ENCODE assay signal across 2 cellular contexts in the genomic region with DNA sequence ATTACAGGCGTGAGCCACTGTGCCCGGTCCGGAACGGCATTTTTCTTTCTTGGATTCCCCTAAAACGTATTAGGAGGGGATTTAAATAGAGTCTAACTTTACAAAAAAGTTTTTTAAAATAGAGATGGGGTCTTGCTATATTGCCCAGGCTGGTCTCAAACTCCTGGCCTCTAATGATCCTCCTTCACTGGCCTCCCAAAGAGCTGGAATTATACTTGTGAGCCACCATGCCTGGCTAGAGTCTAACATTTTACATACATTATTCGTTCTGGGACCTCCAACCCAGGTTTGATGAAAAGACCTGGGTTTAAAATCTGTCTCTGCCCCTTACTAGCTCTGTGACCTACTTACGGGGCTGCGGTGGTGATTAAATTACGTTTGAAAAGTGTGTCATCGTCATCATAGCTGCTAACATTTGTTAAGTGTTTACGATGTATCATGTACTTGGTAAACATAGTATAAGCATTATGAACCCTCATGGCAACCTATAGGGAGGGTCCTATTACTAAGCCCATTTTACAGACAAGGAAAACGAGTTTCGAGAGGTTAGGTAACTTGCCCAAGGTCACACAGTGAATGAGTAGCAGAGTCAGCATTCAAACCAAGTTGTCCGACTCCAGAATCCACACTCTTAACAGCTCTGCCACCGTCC.
TF ChIP-seq lines count a peak whose summit lies in the region.

No MANE protein-coding gene starts in this region.

TF ChIP-seq in HepG2, 621 proteins besides CTCF, POLR2A, EP300 and RAD21:
- TF ChIP-seq KDM2A (CRISPR knock-in tag; IDR thresholded peaks at IDR 0.05; ENCODE audit: borderline replicate concordance, low read depth) (no peak), ZNF629 (CRISPR knock-in tag; conservative IDR thresholded peaks at IDR 0.05) (peak; percentile 72)

TF ChIP-seq in WTC11, 78 proteins besides CTCF, POLR2A, EP300 and RAD21:
- TF ChIP-seq MXD4 (CRISPR knock-in tag; IDR thresholded peaks at IDR 0.05; ENCODE audit: borderline replicate concordance) (no peak), CREM (CRISPR knock-in tag; IDR thresholded peaks at IDR 0.05) (no peak), ZNF121 (CRISPR knock-in tag; IDR thresholded peaks at IDR 0.05) (peak; percentile 24; the same call in 1 of the 2 replicates), NR2C2 (CRISPR knock-in tag; IDR thresholded peaks at IDR 0.05) (no peak)
- TF ChIP-seq, protein P1, sequence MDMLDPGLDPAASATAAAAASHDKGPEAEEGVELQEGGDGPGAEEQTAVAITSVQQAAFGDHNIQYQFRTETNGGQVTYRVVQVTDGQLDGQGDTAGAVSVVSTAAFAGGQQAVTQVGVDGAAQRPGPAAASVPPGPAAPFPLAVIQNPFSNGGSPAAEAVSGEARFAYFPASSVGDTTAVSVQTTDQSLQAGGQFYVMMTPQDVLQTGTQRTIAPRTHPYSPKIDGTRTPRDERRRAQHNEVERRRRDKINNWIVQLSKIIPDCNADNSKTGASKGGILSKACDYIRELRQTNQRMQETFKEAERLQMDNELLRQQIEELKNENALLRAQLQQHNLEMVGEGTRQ (CRISPR knock-in tag; IDR thresholded peaks at IDR 0.05): no peak
